In genomic region chr21:42880352-42880751, GRCh38 we compare ENCODE assay signal across 1 cellular context.
TF ChIP-seq lines count a peak whose summit lies in the region.

No MANE protein-coding gene starts in this region.

TF ChIP-seq in K562, 482 proteins besides CTCF, POLR2A, EP300 and RAD21:
- TF ChIP-seq SMAD2 (IDR thresholded peaks at IDR 0.05; ENCODE audit: low read depth, low read length) = no peak
- TF ChIP-seq TGIF2 (CRISPR knock-in tag; IDR thresholded peaks at IDR 0.05) = no peak
- TF ChIP-seq ZNF584 (CRISPR knock-in tag; IDR thresholded peaks at IDR 0.05; ENCODE audit: low read depth) = peak; percentile 99
- TF ChIP-seq CREM (IDR thresholded peaks at IDR 0.05; ENCODE audit: low read depth) = no peak
